Comparison of ENCODE assay signal across 20 cellular contexts in the genomic region with DNA sequence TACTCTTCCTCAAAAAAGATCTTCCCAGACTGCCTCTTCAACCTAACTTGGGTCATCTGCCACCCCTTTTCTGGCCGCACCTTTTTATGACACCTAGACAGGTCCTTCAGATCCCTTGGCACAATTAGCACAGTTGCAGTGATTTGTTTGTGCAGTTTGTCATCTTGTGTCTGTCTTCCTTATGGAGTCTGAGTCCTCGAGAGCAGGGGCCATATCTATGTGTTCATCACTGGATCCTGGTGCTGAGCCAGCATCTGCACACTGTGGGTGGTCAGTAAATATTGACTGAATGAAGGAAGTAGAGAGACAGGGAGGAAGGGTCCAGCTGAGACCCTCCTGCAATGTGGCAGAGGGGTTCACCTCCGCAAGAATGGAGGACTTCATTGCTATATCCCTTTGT. TPM values are rescaled to one million over a fixed set of nuclear protein-coding genes. Genes with fewer than 3 reads are reported as not detected.
A peak's percentile ranks its signal among the peaks of the same experiment; 100 is the strongest.
DNase-seq lines count a peak whose midpoint lies in the region; TF ChIP-seq lines count a peak whose summit lies in the region.
"Had no signal": no experiment of that assay in that cellular context is flagged by ENCODE, and none has a peak within 500 bp of the region (broad histone marks: within the 10 kb centered on the region; RNA-seq: fewer than 3 reads in every experiment).

No MANE protein-coding gene starts in this region.

- no peak for TF ChIP-seq EP300 in ovary (IDR thresholded peaks at IDR 0.05)

- no peak overlapping the region for H4K8ac ChIP-seq in trophoblast cell (ENCODE audit: low read depth, low read length)

- H3K4ac ChIP-seq in trophoblast cell (ENCODE audit: low read depth, low read length): no peak overlapping the region

- H3K4me2 ChIP-seq in BLaER1 (peak overlapping the region; percentile 99), trophoblast cell (ENCODE audit: low read length) (no peak overlapping the region)

- H3K27ac ChIP-seq in BLaER1: peak overlapping the region; percentile 88
- peak overlapping the region in 3 of 4 donors; percentile 70 to 76 (median 72) for H3K27ac ChIP-seq in Peyer's patch
- H3K27ac ChIP-seq in esophagus (ENCODE audit: low read depth in 2 of 2, low read length in 1 of 2): peak overlapping the region; percentile 92
- H3K27ac ChIP-seq in neutrophil: peak overlapping the region; percentile 21
- no peak overlapping the region for H3K27ac ChIP-seq in ovary
- H3K27ac ChIP-seq in trophoblast cell (ENCODE audit: low read depth, low read length): no peak overlapping the region
- H3K27ac ChIP-seq: heart right ventricle, SK-N-MC had no signal

- H3K4me3 ChIP-seq in BLaER1 (peak overlapping the region; percentile 54), Peyer's patch (no peak overlapping the region), esophagus (ENCODE audit: low read depth in 1 of 2, low read length in 2 of 2) (no peak overlapping the region), neutrophil (ENCODE audit: low read depth in 1 of 2, low read length in 1 of 2) (no peak overlapping the region), ovary (no peak overlapping the region), trophoblast cell (ENCODE audit: low read depth, low read length) (no peak overlapping the region)
- H3K4me3 ChIP-seq: heart right ventricle, SK-N-MC had no signal

- no peak overlapping the region for H3K14ac ChIP-seq in trophoblast cell (ENCODE audit: low read length)

- H3K9me3 ChIP-seq in BLaER1: no peaks in the 10 kb centered on the region
- H3K9me3 ChIP-seq in Peyer's patch: no peaks in the 10 kb centered on the region
- no peaks in the 10 kb centered on the region for H3K9me3 ChIP-seq in esophagus (ENCODE audit: control insufficient read depth in 2 of 2, insufficient read depth in 1 of 2, low read depth in 1 of 2, low read length in 1 of 2)
- no peaks in the 10 kb centered on the region for H3K9me3 ChIP-seq in neutrophil
- no peaks in the 10 kb centered on the region for H3K9me3 ChIP-seq in ovary
- H3K9me3 ChIP-seq in trophoblast cell (ENCODE audit: insufficient read depth, low read depth, low read length): no peaks in the 10 kb centered on the region
- H3K9me3 ChIP-seq: Caco-2, heart right ventricle had no signal

- H3K36me3 ChIP-seq in BLaER1: peaks cover 54% of the 10 kb centered on the region
- H3K36me3 ChIP-seq in Peyer's patch: peaks cover 0 to 6% (median 0%) of the 10 kb centered on the region in 3 donors
- no peaks in the 10 kb centered on the region for H3K36me3 ChIP-seq in esophagus (ENCODE audit: control insufficient read depth in 2 of 2, insufficient read depth in 2 of 2, low read length in 1 of 2)
- H3K36me3 ChIP-seq in neutrophil: no peaks in the 10 kb centered on the region
- H3K36me3 ChIP-seq in ovary: no peaks in the 10 kb centered on the region
- H3K36me3 ChIP-seq in trophoblast cell (ENCODE audit: control insufficient read depth in 1 of 2, insufficient read depth in 2 of 2, low read length in 2 of 2): peaks cover 2% of the 10 kb centered on the region in 2 experiments

- TF ChIP-seq CTCF in Peyer's patch (IDR thresholded peaks at IDR 0.05) (no peak), neutrophil (IDR thresholded peaks at IDR 0.05) (no peak), ovary (IDR thresholded peaks at IDR 0.05) (no peak)

- TF ChIP-seq POLR2A in Peyer's patch (IDR thresholded peaks at IDR 0.05): no peak
- TF ChIP-seq POLR2A in ovary (IDR thresholded peaks at IDR 0.05): no peak

- H3K27me3 ChIP-seq in BLaER1 (no peaks in the 10 kb centered on the region), Peyer's patch (no peaks in the 10 kb centered on the region), esophagus (ENCODE audit: control insufficient read depth in 1 of 2, insufficient read depth in 2 of 2, low read length in 2 of 2) (no peaks in the 10 kb centered on the region), neutrophil (no peaks in the 10 kb centered on the region), ovary (no peaks in the 10 kb centered on the region), trophoblast cell (ENCODE audit: insufficient read depth, low read length) (no peaks in the 10 kb centered on the region)
- H3K27me3 ChIP-seq: heart right ventricle had no signal

- H3K23ac ChIP-seq in trophoblast cell (ENCODE audit: low read length): no peak overlapping the region

- DNase-seq in Peyer's patch (no peak), ovary (no peak), SKM-1 treated with dmso at 0.1 percent for 144 hours (lab: John Stamatoyannopoulos, UW; ENCODE audit: unreplicated experiment) (no peak), COLO668 (lab: John Stamatoyannopoulos, UW; ENCODE audit: unreplicated experiment) (no peak), trophoblast cell (no peak)
- DNase-seq: activated CD4-positive, alpha-beta T cell treated with anti-CD3 and anti-CD28 coated beads for 36 hours; activated effector memory CD4-positive, alpha-beta T cell treated with anti-CD3 and anti-CD28 coated beads, Interleukin-2, amount 50 U/mL, for 16 hours; Caco-2; effector CD4-positive, alpha-beta T cell; HCEC 1CT; heart right ventricle; NCI-H1436 treated with DMSO at 0.1 percent for 48 hours; NCI-H774; PC-3; retina; stimulated activated naive CD8-positive, alpha-beta T cell treated with anti-CD3 and anti-CD28 coated beads, Interleukin-15, Interleukin-2, amounts not matched to agents 100 U/mL and 50 U/mL, for 24 hours had no signal

- H3K79me2 ChIP-seq in trophoblast cell (ENCODE audit: control insufficient read depth, insufficient read depth, low read length, poor library complexity): no peaks in the 10 kb centered on the region

- no peak overlapping the region for H2BK5ac ChIP-seq in trophoblast cell (ENCODE audit: low read depth, low read length, poor library complexity)

- H2AK5ac ChIP-seq in trophoblast cell (ENCODE audit: low read length): no peak overlapping the region

- H4K91ac ChIP-seq in trophoblast cell (ENCODE audit: low read depth, low read length): no peak overlapping the region

- no peak overlapping the region for H2BK120ac ChIP-seq in trophoblast cell (ENCODE audit: insufficient read depth, low read length, poor library complexity)

- no peak overlapping the region for H4K12ac ChIP-seq in trophoblast cell (ENCODE audit: low read depth, low read length)

- WGBS in esophagus, 2 donors: 69 to 73% methylated on average over 3 of the region's 3 CpGs
- WGBS in ovary, 3 donors: 71 to 85% (median 79%) methylated on average over 3 of the region's 3 CpGs
- no CpG with 5 or more reads among the region's 3 CpGs for WGBS in trophoblast cell (ENCODE audit: extremely low coverage, insufficient coverage, insufficient read length)

- H3K9ac ChIP-seq in BLaER1: peak overlapping the region; percentile 76
- no peak overlapping the region for H3K9ac ChIP-seq in trophoblast cell (ENCODE audit: low read length)

- peaks cover 98% of the 10 kb centered on the region for H4K20me1 ChIP-seq in BLaER1

- H2BK12ac ChIP-seq in trophoblast cell (ENCODE audit: low read length): no peak overlapping the region

- intact Hi-C loops in ovary (cut with DNase I): no loop called here

- no peaks in the 10 kb centered on the region for H3K79me1 ChIP-seq in trophoblast cell (ENCODE audit: low read length)

- H3K4me1 ChIP-seq in BLaER1 (peaks cover 98% of the 10 kb centered on the region), Peyer's patch (peaks cover 5 to 54% (median 23%) of the 10 kb centered on the region in 4 donors), esophagus (ENCODE audit: control insufficient read depth in 2 of 2, insufficient read depth in 2 of 2, low read length in 1 of 2) (peaks cover 2 to 43% of the 10 kb centered on the region in 2 donors), neutrophil (ENCODE audit: control insufficient read depth in 1 of 2, insufficient read depth in 1 of 2, low read depth in 1 of 2, low read length in 1 of 2) (peaks cover 14 to 20% of the 10 kb centered on the region in 2 experiments), ovary (ENCODE audit: insufficient read depth) (peaks cover 1% of the 10 kb centered on the region), trophoblast cell (ENCODE audit: control insufficient read depth in 1 of 2, insufficient read depth in 2 of 2, low read length in 2 of 2) (no peaks in the 10 kb centered on the region)

- no peak overlapping the region for H3K18ac ChIP-seq in trophoblast cell (ENCODE audit: low read length)

- H2AFZ ChIP-seq in trophoblast cell (ENCODE audit: insufficient read depth, low read length, poor library complexity): no peak overlapping the region

RNA-seq across cellular contexts. Expression of a gene that starts 14.4 kb away (rescaled TPM):
- 100 to 1,000 TPM; 113 to 180 (median 143) TPM for total RNA-seq in Peyer's patch
- polyA plus RNA-seq in esophagus: 10 to 100 TPM; 45.2 to 47.1 TPM
- 100 to 1,000 TPM in 2 of 7 donors, 10 to 100 TPM in 5; 41.7 to 132 (median 92.3) TPM for total RNA-seq in ovary
- polyA plus RNA-seq in ovary: 100 to 1,000 TPM in 1 of 2 donors, 10 to 100 TPM in 1; 76.4 to 147 TPM
- polyA plus RNA-seq in trophoblast cell (2013): 53.9 and 54.4 TPM in 2 replicates

Comparison
In these comparisons a context has a peak if more than half of its experiments do, and no peak if none do; other contexts are left out.
1. H3K27ac ChIP-seq: peak in BLaER1 (single experiment), Peyer's patch (3 of 4), esophagus (2 of 2) and neutrophil (single experiment); none in ovary (0 of 2) and trophoblast cell (single experiment).